In genomic region chr12:30622509-30622908, GRCh38 we compare ENCODE assay signal across 9 cellular contexts.
A peak's percentile ranks its signal among the peaks of the same experiment; 100 is the strongest.
DNase-seq lines count a peak whose midpoint lies in the region; ATAC-seq and TF ChIP-seq lines count a peak whose summit lies in the region.
"Had no signal": no experiment of that assay in that cellular context is flagged by ENCODE, and none has a peak within 500 bp of the region (broad histone marks: within the 10 kb centered on the region; RNA-seq: fewer than 3 reads in every experiment).

No MANE protein-coding gene starts in this region.

- H3F3A ChIP-seq in smooth muscle cell (ENCODE audit: low read depth): no peaks in the 10 kb centered on the region

- no peak overlapping the region for H3K9ac ChIP-seq in smooth muscle cell (ENCODE audit: low read depth)

- WGBS in smooth muscle cell (ENCODE audit: low lambda C conversion rate): 68% methylated on average over 1 of the region's 1 CpG
- WGBS in esophagus muscularis mucosa: 81% methylated on average over 1 of the region's 1 CpG

- H3K79me2 ChIP-seq in smooth muscle cell (ENCODE audit: low read depth): no peaks in the 10 kb centered on the region

- no peak overlapping the region for H3K4me2 ChIP-seq in smooth muscle cell

- H3K27ac ChIP-seq in smooth muscle cell (ENCODE audit: low read depth): no peak overlapping the region
- no peak overlapping the region for H3K27ac ChIP-seq in esophagus muscularis mucosa (replicated peaks in 1 of 4)

- no peak for TF ChIP-seq POLR2A in esophagus muscularis mucosa (IDR thresholded peaks at IDR 0.05; ENCODE audit: low read depth)

- no peak for TF ChIP-seq EP300 in esophagus muscularis mucosa (IDR thresholded peaks at IDR 0.05)

- DNase-seq in foreskin fibroblast (peak; percentile 55 to 73), smooth muscle cell (lab: John Stamatoyannopoulos, UW; ENCODE audit: unreplicated experiment) (no peak), CD1c-positive myeloid dendritic cell (ENCODE audit: extremely low spot score) (no peak), foreskin melanocyte (no peak), esophagus muscularis mucosa (ENCODE audit: extremely low spot score) (no peak)
- DNase-seq: activated naive CD8-positive, alpha-beta T cell treated with anti-CD3 and anti-CD28 coated beads, Interleukin-2, amount 10 ng/mL, durations not matched to agents 7 days and 5 days had no signal

- H3K36me3 ChIP-seq in smooth muscle cell (ENCODE audit: low read depth) (no peaks in the 10 kb centered on the region), esophagus muscularis mucosa (no peaks in the 10 kb centered on the region)

- intact Hi-C loops in esophagus muscularis mucosa (cut with DNase I): no loop called here

- H3K4me3 ChIP-seq in foreskin fibroblast (ENCODE audit: low read depth in 1 of 2, low read length in 2 of 2) (no peak overlapping the region), smooth muscle cell (no peak overlapping the region), esophagus muscularis mucosa (no peak overlapping the region)

- H3K9me3 ChIP-seq in smooth muscle cell (replicated peaks; ENCODE audit: low read depth) (no peaks in the 10 kb centered on the region), esophagus muscularis mucosa (no peaks in the 10 kb centered on the region)

- no peak overlapping the region for H2AFZ ChIP-seq in smooth muscle cell (ENCODE audit: low read depth)

- H3K4me1 ChIP-seq in smooth muscle cell (ENCODE audit: low read depth) (no peaks in the 10 kb centered on the region), esophagus muscularis mucosa (no peaks in the 10 kb centered on the region)

- ATAC-seq in GM18498 (IDR thresholded peaks at IDR 0.05; ENCODE audit: unreplicated experiment): peak; percentile 78
- ATAC-seq in GM21717 (IDR thresholded peaks at IDR 0.05; ENCODE audit: unreplicated experiment): peak; percentile 94
- ATAC-seq in HG03565 (IDR thresholded peaks at IDR 0.05; ENCODE audit: unreplicated experiment): peak; percentile 98

- TF ChIP-seq CTCF in foreskin fibroblast (IDR thresholded peaks at IDR 0.05; ENCODE audit: low read depth, low read length): no peak
- TF ChIP-seq CTCF in smooth muscle cell (IDR thresholded peaks at IDR 0.05; ENCODE audit: borderline replicate concordance, insufficient read depth, poor library complexity, severe bottlenecking): no peak
- TF ChIP-seq CTCF in esophagus muscularis mucosa (IDR thresholded peaks at IDR 0.05): no peak

- H4K20me1 ChIP-seq in smooth muscle cell (ENCODE audit: low read depth): no peaks in the 10 kb centered on the region

- no peaks in the 10 kb centered on the region for H3K27me3 ChIP-seq in smooth muscle cell (ENCODE audit: low read depth)
- H3K27me3 ChIP-seq in esophagus muscularis mucosa: no peaks in the 10 kb centered on the region

Comparison
In these comparisons a context has a peak if more than half of its experiments do, and no peak if none do; other contexts are left out.
1. DNase-seq: peak in foreskin fibroblast (2 of 2); none in smooth muscle cell (single experiment), CD1c-positive myeloid dendritic cell (single experiment), foreskin melanocyte (single experiment) and esophagus muscularis mucosa (single experiment).
2. Peak in every context shown above with its lines, with median percentiles within 50 percentile points of each other: ATAC-seq.